In genomic region chr16:1519831-1520230, GRCh38 we compare ENCODE assay signal across 24 cellular contexts. TPM values are rescaled to one million over a fixed set of nuclear protein-coding genes. Genes with fewer than 3 reads are reported as not detected.
"Had no signal": no experiment of that assay in that cellular context is flagged by ENCODE, and none has a peak within 500 bp of the region (broad histone marks: within the 10 kb centered on the region; RNA-seq: fewer than 3 reads in every experiment).

No MANE protein-coding gene starts in this region.

- H3K4me3 ChIP-seq: coronary artery, dorsolateral prefrontal cortex, esophagus squamous epithelium, gastrocnemius medialis, heart right ventricle, left lung, lower lobe of right lung had no signal

- H3K36me3 ChIP-seq: gastrocnemius medialis had no signal

- DNase-seq: dermis blood vessel endothelial cell; dorsolateral prefrontal cortex; effector CD4-positive, alpha-beta T cell; effector memory CD4-positive, alpha-beta T cell; esophagus squamous epithelium; foreskin fibroblast; foreskin melanocyte; gastrocnemius medialis; glutamatergic neuron; head of caudate nucleus; hippocampal formation; left cardiac atrium; left lung; left ventricle myocardium superior; lower lobe of right lung; mesenchymal stem cell had no signal

- H3K27me3 ChIP-seq: dorsolateral prefrontal cortex, esophagus squamous epithelium, gastrocnemius medialis, heart right ventricle, left lung had no signal

- H3K27ac ChIP-seq: coronary artery, dorsolateral prefrontal cortex, esophagus squamous epithelium, gastrocnemius medialis, heart right ventricle, left lung, lower lobe of right lung had no signal

- ATAC-seq: gastrocnemius medialis, left cardiac atrium, left lung, left ventricle myocardium superior, lower lobe of right lung had no signal

- H3K9me3 ChIP-seq: esophagus squamous epithelium, gastrocnemius medialis had no signal

- H3K4me1 ChIP-seq: esophagus squamous epithelium, gastrocnemius medialis, heart right ventricle, left lung, lower lobe of right lung had no signal

RNA-seq across cellular contexts. Expression of gene TMEM204, which starts 13.6 kb away (rescaled TPM):
- total RNA-seq: epithelial cell of proximal tubule had no signal

RNA-seq across cellular contexts. Expression of gene PTX4, which starts 31.1 kb away (rescaled TPM):
- total RNA-seq: cerebellum, dermis blood vessel endothelial cell, epithelial cell of proximal tubule, esophagus squamous epithelium, heart right ventricle, kidney epithelial cell, left lung, left ventricle myocardium superior, lower leg skin, lower lobe of right lung, lung microvascular endothelial cell, mesothelial cell of epicardium had no signal
